ENCODE assay signal across 1 cellular context in genomic region chr9:37464426-37465248, GRCh38.
TF ChIP-seq lines count a peak whose summit lies in the region.

No MANE protein-coding gene starts in this region.

TF ChIP-seq in K562, 482 proteins besides CTCF, POLR2A, EP300 and RAD21 (continued from another document):
- peak; percentile 84; the same call in 1 of the 2 replicates for TF ChIP-seq HMGXB4 (CRISPR knock-in tag; IDR thresholded peaks at IDR 0.05)
- 0 out of 2 replicates have a peak, but pooled peaks have one; percentile 22 for TF ChIP-seq CREB3 (tag; conservative IDR thresholded peaks at IDR 0.05; ENCODE audit: low read depth)
- TF ChIP-seq JUNB (CRISPR knock-in tag; conservative IDR thresholded peaks at IDR 0.05), result no peak
- peak; percentile 53 for TF ChIP-seq ZKSCAN1 (IDR thresholded peaks at IDR 0.05; ENCODE audit: low read depth, low read length)
- no peak for TF ChIP-seq SMARCB1 (IDR thresholded peaks at IDR 0.05; ENCODE audit: insufficient read length, low read depth)
- 0 out of 2 replicates have a peak, but pooled peaks have one; percentile 38 for TF ChIP-seq SMARCE1 (IDR thresholded peaks at IDR 0.05)
- no peak for TF ChIP-seq ZZZ3 (IDR thresholded peaks at IDR 0.05)
- no peak for TF ChIP-seq ZNF584 (CRISPR knock-in tag; IDR thresholded peaks at IDR 0.05; ENCODE audit: low read depth)
- peak; percentile 11; the same call in 1 of the 2 replicates for TF ChIP-seq ATF7 (IDR thresholded peaks at IDR 0.05)
- TF ChIP-seq CAMTA2 (CRISPR knock-in tag; conservative IDR thresholded peaks at IDR 0.05), result no peak
- TF ChIP-seq CCNT2 (IDR thresholded peaks at IDR 0.05; ENCODE audit: borderline replicate concordance, extremely low read depth, insufficient read length, low read depth, low read length), result no peak
- TF ChIP-seq ZNF507 (tag; conservative IDR thresholded peaks at IDR 0.05), result no peak
- TF ChIP-seq ZNF780A (CRISPR knock-in tag; IDR thresholded peaks at IDR 0.05), result peak; percentile 22; the same call in 1 of the 2 replicates
- TF ChIP-seq ZNF347 (CRISPR knock-in tag; IDR thresholded peaks at IDR 0.05; ENCODE audit: low read depth), result no peak
- no peak for TF ChIP-seq ZC3H11A (IDR thresholded peaks at IDR 0.05; ENCODE audit: low read depth, low read length)
- TF ChIP-seq FOXK1 (CRISPR knock-in tag; IDR thresholded peaks at IDR 0.05; ENCODE audit: borderline replicate concordance), result peak; percentile 77; the same call in 1 of the 2 replicates
- peak; percentile 48; the same call in 1 of the 2 replicates for TF ChIP-seq USF2 (CRISPR knock-in tag; IDR thresholded peaks at IDR 0.05)
- peak; percentile 86; the same call in 1 of the 2 replicates for TF ChIP-seq ZBTB7A (IDR thresholded peaks at IDR 0.05; ENCODE audit: borderline replicate concordance, control insufficient read depth, low read depth, low read length)
- peak in 1 of 2 experiments; percentile 93; a peak in 2 of 4 replicates for TF ChIP-seq HDAC1 (IDR thresholded peaks at IDR 0.05)
- TF ChIP-seq POLR2AphosphoS5 (IDR thresholded peaks at IDR 0.05; ENCODE audit: control insufficient read depth, insufficient read depth, low read depth, low read length), result no peak
- TF ChIP-seq MLLT1 (IDR thresholded peaks at IDR 0.05), result peak in 1 of 2 experiments; percentile 23; a peak in 1 of 4 replicates
- peak; percentile 96 for TF ChIP-seq ARID4B (CRISPR knock-in tag; IDR thresholded peaks at IDR 0.05)
- TF ChIP-seq ZNF699 (CRISPR knock-in tag; IDR thresholded peaks at IDR 0.05; ENCODE audit: insufficient replicate concordance), result no peak
- no peak for TF ChIP-seq ILF3 (IDR thresholded peaks at IDR 0.05; ENCODE audit: borderline replicate concordance)
- peak; percentile 87 for TF ChIP-seq POLR2G (IDR thresholded peaks at IDR 0.05; ENCODE audit: low read depth, low read length)
- TF ChIP-seq ZNF12 (CRISPR knock-in tag; IDR thresholded peaks at IDR 0.05), result 0 out of 2 replicates have a peak, but pooled peaks have one; percentile 44
- no peak for TF ChIP-seq CBFA2T2 (conservative IDR thresholded peaks at IDR 0.05)
- TF ChIP-seq SAFB (IDR thresholded peaks at IDR 0.05; ENCODE audit: borderline replicate concordance, low read depth, low read length), result no peak
- no peak for TF ChIP-seq PTTG1 (tag; IDR thresholded peaks at IDR 0.05; ENCODE audit: low read depth)
- peak; percentile 41; the same call in 1 of the 2 replicates for TF ChIP-seq ZFX (CRISPR knock-in tag; IDR thresholded peaks at IDR 0.05)
- TF ChIP-seq ELF2 (CRISPR knock-in tag; IDR thresholded peaks at IDR 0.05), result no peak
- TF ChIP-seq ZNF77 (CRISPR knock-in tag; IDR thresholded peaks at IDR 0.05), result no peak
- TF ChIP-seq ARNT (IDR thresholded peaks at IDR 0.05), result no peak
- TF ChIP-seq FIP1L1 (IDR thresholded peaks at IDR 0.05; ENCODE audit: low read depth, low read length, poor library complexity, severe bottlenecking), result peak; percentile 80
- TF ChIP-seq SMAD4 (CRISPR knock-in tag; conservative IDR thresholded peaks at IDR 0.05), result peak; percentile 81
- peak; percentile 40; the same call in 1 of the 2 replicates for TF ChIP-seq NFRKB (IDR thresholded peaks at IDR 0.05; ENCODE audit: low read depth)
- peak; percentile 73 for TF ChIP-seq RB1 (IDR thresholded peaks at IDR 0.05; ENCODE audit: low read depth)
- TF ChIP-seq SUPT5H (IDR thresholded peaks at IDR 0.05), result peak; percentile 77
- no peak for TF ChIP-seq CSDE1 (IDR thresholded peaks at IDR 0.05)
- TF ChIP-seq BHLHE40 (IDR thresholded peaks at IDR 0.05; ENCODE audit: low read length), result peak; percentile 53; the same call in 1 of the 2 replicates
- TF ChIP-seq FOXA3 (CRISPR knock-in tag; conservative IDR thresholded peaks at IDR 0.05 in 1 of 2, IDR thresholded peaks at IDR 0.05 in 1 of 2), result peak in 1 of 2 experiments; percentile 83; a peak in 1 of 4 replicates
- no peak for TF ChIP-seq NUFIP1 (IDR thresholded peaks at IDR 0.05; ENCODE audit: partially characterized antibody)
- TF ChIP-seq RBFOX2 (IDR thresholded peaks at IDR 0.05; ENCODE audit: low read depth, low read length), result peak; percentile 83
- no peak for TF ChIP-seq DNMT1 (IDR thresholded peaks at IDR 0.05)
- TF ChIP-seq, protein P1, sequence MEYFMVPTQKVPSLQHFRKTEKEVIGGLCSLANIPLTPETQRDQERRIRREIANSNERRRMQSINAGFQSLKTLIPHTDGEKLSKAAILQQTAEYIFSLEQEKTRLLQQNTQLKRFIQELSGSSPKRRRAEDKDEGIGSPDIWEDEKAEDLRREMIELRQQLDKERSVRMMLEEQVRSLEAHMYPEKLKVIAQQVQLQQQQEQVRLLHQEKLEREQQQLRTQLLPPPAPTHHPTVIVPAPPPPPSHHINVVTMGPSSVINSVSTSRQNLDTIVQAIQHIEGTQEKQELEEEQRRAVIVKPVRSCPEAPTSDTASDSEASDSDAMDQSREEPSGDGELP (CRISPR knock-in tag; IDR thresholded peaks at IDR 0.05; ENCODE audit: borderline replicate concordance), result peak; percentile 65
- peak; percentile 53 for TF ChIP-seq POLR2B (IDR thresholded peaks at IDR 0.05; ENCODE audit: low read depth, partially characterized antibody)
- TF ChIP-seq ZSCAN32 (CRISPR knock-in tag; IDR thresholded peaks at IDR 0.05), result no peak
- TF ChIP-seq TEAD4 (IDR thresholded peaks at IDR 0.05; ENCODE audit: low read length), result no peak
- TF ChIP-seq TEAD4 (CRISPR knock-in tag; IDR thresholded peaks at IDR 0.05; ENCODE audit: borderline replicate concordance), result peak; percentile 90; the same call in 1 of the 2 replicates
- TF ChIP-seq, protein P2, sequence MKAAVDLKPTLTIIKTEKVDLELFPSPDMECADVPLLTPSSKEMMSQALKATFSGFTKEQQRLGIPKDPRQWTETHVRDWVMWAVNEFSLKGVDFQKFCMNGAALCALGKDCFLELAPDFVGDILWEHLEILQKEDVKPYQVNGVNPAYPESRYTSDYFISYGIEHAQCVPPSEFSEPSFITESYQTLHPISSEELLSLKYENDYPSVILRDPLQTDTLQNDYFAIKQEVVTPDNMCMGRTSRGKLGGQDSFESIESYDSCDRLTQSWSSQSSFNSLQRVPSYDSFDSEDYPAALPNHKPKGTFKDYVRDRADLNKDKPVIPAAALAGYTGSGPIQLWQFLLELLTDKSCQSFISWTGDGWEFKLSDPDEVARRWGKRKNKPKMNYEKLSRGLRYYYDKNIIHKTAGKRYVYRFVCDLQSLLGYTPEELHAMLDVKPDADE (conservative IDR thresholded peaks at IDR 0.05; ENCODE audit: control insufficient read depth, low read depth, low read length), result peak; percentile 22; the same call in 1 of the 2 replicates
- peak in 1 of 2 experiments; percentile 85; a peak in 3 of 4 replicates for TF ChIP-seq SIN3A (IDR thresholded peaks at IDR 0.05; ENCODE audit: borderline replicate concordance in 2 of 2, control insufficient read depth in 1 of 2, low read depth in 2 of 2, low read length in 2 of 2)
- peak; percentile 63 for TF ChIP-seq ZNF316 (IDR thresholded peaks at IDR 0.05)
